24 cellular contexts compared by ENCODE assay signal in genomic region chr20:45462711-45463110, GRCh38. TPM values are rescaled to one million over a fixed set of nuclear protein-coding genes. Genes with fewer than 3 reads are reported as not detected.
DNase-seq lines count a peak whose midpoint lies in the region; ATAC-seq, FAIRE-seq and TF ChIP-seq lines count a peak whose summit lies in the region.
"Had no signal": no experiment of that assay in that cellular context is flagged by ENCODE, and none has a peak within 500 bp of the region (broad histone marks: within the 10 kb centered on the region; RNA-seq: fewer than 3 reads in every experiment).

No MANE protein-coding gene starts in this region.

- no peak overlapping the region for H3K9ac ChIP-seq in OCI-LY3 (ENCODE audit: low read length)
- H3K9ac ChIP-seq: BLaER1, KMS-11 had no signal

- peaks cover 20% of the 10 kb centered on the region for H3K4me1 ChIP-seq in OCI-LY3 (ENCODE audit: low read length)
- H3K4me1 ChIP-seq: A549, BLaER1 had no signal

- intact Hi-C loops in dorsolateral prefrontal cortex (cut with DNase I), result no loop called here

- H3K36me3 ChIP-seq in OCI-LY3 (replicated peaks; ENCODE audit: low read depth, low read length), result no peaks in the 10 kb centered on the region
- H3K36me3 ChIP-seq: BLaER1 had no signal

- H3K27ac ChIP-seq in OCI-LY3 (ENCODE audit: low read length), result no peak overlapping the region
- H3K27ac ChIP-seq in dorsolateral prefrontal cortex, result no peak overlapping the region
- H3K27ac ChIP-seq: 22Rv1, A549, BLaER1, HL-60, KMS-11 had no signal

- DNase-seq in GM18507 (ENCODE audit: extremely low spot score, insufficient read length, low read depth), result no peak
- no peak for DNase-seq in activated gamma-delta T cell (lab: John Stamatoyannopoulos, UW)
- DNase-seq in dorsolateral prefrontal cortex, result no peak
- DNase-seq in AML-193 (lab: John Stamatoyannopoulos, UW), result no peak
- DNase-seq: CD4-positive, alpha-beta memory T cell; DMS153; DMS79; GDM1; GOT3; H7; HFFc6 had no signal

- FAIRE-seq in GM18507 (lab: Jason Lieb, UNC), result peak; percentile 83
- FAIRE-seq: A549 had no signal

- TF ChIP-seq CTCF in OCI-LY3 (IDR thresholded peaks at IDR 0.05; ENCODE audit: low read depth, low read length) (no peak), dorsolateral prefrontal cortex (IDR thresholded peaks at IDR 0.05 in 54 of 56, conservative IDR thresholded peaks at IDR 0.05 in 2 of 56; ENCODE audit: low read depth in 1 of 56, partially characterized antibody in 56 of 56) (no peak)

- H3K79me2 ChIP-seq in OCI-LY3 (ENCODE audit: low read length), result no peaks in the 10 kb centered on the region

- H3K4me2 ChIP-seq in OCI-LY3 (ENCODE audit: low read length), result peak overlapping the region; percentile 14; the same call in 1 of the 2 replicates
- H3K4me2 ChIP-seq: A549, BLaER1, KMS-11 had no signal

- no peak overlapping the region for H3K4me3 ChIP-seq in OCI-LY3 (ENCODE audit: low read length)
- no peak overlapping the region for H3K4me3 ChIP-seq in dorsolateral prefrontal cortex
- H3K4me3 ChIP-seq: A549, BLaER1 had no signal

- ATAC-seq in GM19395 (IDR thresholded peaks at IDR 0.05; ENCODE audit: unreplicated experiment) (peak; percentile 63), HG02981 (IDR thresholded peaks at IDR 0.05; ENCODE audit: unreplicated experiment) (peak; percentile 46), GM21526 (IDR thresholded peaks at IDR 0.05; ENCODE audit: low FRiP score, unreplicated experiment) (no peak)
- ATAC-seq: A549, HCT116 had no signal

- no peaks in the 10 kb centered on the region for H3K9me3 ChIP-seq in OCI-LY3 (ENCODE audit: insufficient read depth, low read length)
- H3K9me3 ChIP-seq: A549, BLaER1 had no signal

- H3K27me3 ChIP-seq in OCI-LY3 (ENCODE audit: low read depth, low read length), result peaks cover 90% of the 10 kb centered on the region
- no peaks in the 10 kb centered on the region for H3K27me3 ChIP-seq in dorsolateral prefrontal cortex
- H3K27me3 ChIP-seq: BLaER1 had no signal

- no peak overlapping the region for H2AFZ ChIP-seq in OCI-LY3 (ENCODE audit: low read depth, low read length)

- no peaks in the 10 kb centered on the region for H4K20me1 ChIP-seq in OCI-LY3 (ENCODE audit: insufficient read depth, low read length)
- H4K20me1 ChIP-seq: BLaER1 had no signal

RNA-seq across cellular contexts. Expression of gene WFDC2, which starts 6.8 kb away (rescaled TPM):
- total RNA-seq in dorsolateral prefrontal cortex, result 10 to 100 TPM in 59 of 120 experiments, 1 to 10 TPM in 61; 2.7 to 22.3 (median 9.9) TPM
- total RNA-seq: Daoy, HT1080, LHCN-M2 had no signal

RNA-seq across cellular contexts. Expression of gene PIGT, which starts 46.8 kb away (rescaled TPM):
- 100 to 1,000 TPM in 6 of 120 experiments, 10 to 100 TPM in 114; 56.0 to 148 (median 76.4) TPM for total RNA-seq in dorsolateral prefrontal cortex

RNA-seq across cellular contexts. Expression of gene SPINT3, which starts 52.7 kb away (rescaled TPM):
- not detected for total RNA-seq in dorsolateral prefrontal cortex
- total RNA-seq: CD4-positive, alpha-beta memory T cell; Daoy; H7; HFFc6; HT1080; LHCN-M2 had no signal

RNA-seq across cellular contexts. Expression of gene DBNDD2, which starts 54.6 kb away (rescaled TPM):
- 1,000 to 10,000 TPM in 2 of 120 experiments, 100 to 1,000 TPM in 118; 113 to 1,403 (median 322) TPM for total RNA-seq in dorsolateral prefrontal cortex
